19 cellular contexts compared by ENCODE assay signal in genomic region chr18:67705748-67706147, GRCh38.
A peak's percentile ranks its signal among the peaks of the same experiment; 100 is the strongest.
DNase-seq lines count a peak whose midpoint lies in the region; ATAC-seq, FAIRE-seq and TF ChIP-seq lines count a peak whose summit lies in the region.
"Had no signal": no experiment of that assay in that cellular context is flagged by ENCODE, and none has a peak within 500 bp of the region (broad histone marks: within the 10 kb centered on the region; RNA-seq: fewer than 3 reads in every experiment).

No MANE protein-coding gene starts in this region.

- TF ChIP-seq CTCF in bronchial epithelial cell (IDR thresholded peaks at IDR 0.05; ENCODE audit: insufficient read depth, low read length, severe bottlenecking) (peak; percentile 14), neural crest cell (conservative IDR thresholded peaks at IDR 0.05) (peak; percentile 25)

- no peak for FAIRE-seq in bronchial epithelial cell (lab: Jason Lieb, UNC)
- FAIRE-seq: urothelium cell line had no signal

- peaks cover 6% of the 10 kb centered on the region for H3K4me1 Mint-ChIP-seq in neural crest cell
- no peaks in the 10 kb centered on the region for H3K4me1 Mint-ChIP-seq in activated T-helper 17 cell treated with anti-CD3 and anti-CD28 coated beads, Interleukin-2, amount 50 U/mL, for 72 hours
- H3K4me1 Mint-ChIP-seq: CD14-positive monocyte; stimulated activated effector memory CD8-positive, alpha-beta T cell treated with anti-CD3 and anti-CD28 coated beads, Interleukin-12 subunit alpha, Interleukin-12 subunit beta, amount 100 ng/mL, for 72 hours had no signal

- H3K36me3 Mint-ChIP-seq in neural crest cell (ENCODE audit: low read depth): no peaks in the 10 kb centered on the region
- H3K36me3 Mint-ChIP-seq in activated T-helper 17 cell treated with anti-CD3 and anti-CD28 coated beads, Interleukin-2, amount 50 U/mL, for 72 hours (ENCODE audit: low read depth): no peaks in the 10 kb centered on the region
- H3K36me3 Mint-ChIP-seq: CD14-positive monocyte; stimulated activated effector memory CD8-positive, alpha-beta T cell treated with anti-CD3 and anti-CD28 coated beads, Interleukin-12 subunit alpha, Interleukin-12 subunit beta, amount 100 ng/mL, for 72 hours had no signal

- H3K27ac ChIP-seq in aorta (ENCODE audit: low read depth in 1 of 2, low read length in 2 of 2): no peak overlapping the region
- H3K27ac ChIP-seq: GM23248 had no signal

- WGBS in aorta, 2 donors: 95 to 97% methylated on average over 2 of the region's 2 CpGs

- intact Hi-C loops in aorta (cut with DNase I): no loop called here

- H3K4me1 ChIP-seq in aorta (ENCODE audit: control insufficient read depth in 1 of 2, insufficient read depth in 2 of 2, low read length in 2 of 2): no peaks in the 10 kb centered on the region

- ATAC-seq in activated T-helper 17 cell treated with anti-CD3 and anti-CD28 coated beads, Interleukin-2, amount 50 U/mL, for 72 hours (replicated peaks): no peak
- ATAC-seq in aorta (ENCODE audit: low FRiP score): no peak
- ATAC-seq: left ventricle myocardium superior; natural killer cell treated with Interleukin-12 subunit alpha and Interleukin-12 subunit beta and Interleukin-15 and Interleukin-18, amount 100 ng/mL, for 72 hours; stimulated activated effector memory CD8-positive, alpha-beta T cell treated with anti-CD3 and anti-CD28 coated beads, Interleukin-12 subunit alpha, Interleukin-12 subunit beta, amount 100 ng/mL, for 72 hours had no signal

- peak; percentile 2 for DNase-seq in ELF-1 (ENCODE audit: low read depth, low spot score)
- peak; percentile 1 for DNase-seq in Jurkat, Clone E6-1 (ENCODE audit: low read depth, low spot score)
- peak; percentile 33 for DNase-seq in bronchial epithelial cell (ENCODE audit: low read depth)
- no peak for DNase-seq in neural crest cell (ENCODE audit: low read depth, low spot score)
- DNase-seq in DMS79 treated with DMSO at 0.1 percent for 48 hours (lab: John Stamatoyannopoulos, UW): no peak
- DNase-seq in aorta: no peak
- DNase-seq: activated naive CD4-positive, alpha-beta T cell treated with Interleukin-2 at 50 U/mL for 16 hours; caudate nucleus; GDM1; GM23248; head of caudate nucleus; left ventricle myocardium superior; NCI-H1930; stimulated activated CD4-positive, alpha-beta T cell treated with anti-CD3 and anti-CD28 coated beads, Interleukin-4, amount 100 ng/mL, for 4 hours had no signal

- H3K9me3 ChIP-seq in aorta (ENCODE audit: control insufficient read depth, low read length): no peaks in the 10 kb centered on the region

- H3K4me3 ChIP-seq in Jurkat, Clone E6-1 (ENCODE audit: low read length): no peak overlapping the region
- H3K4me3 ChIP-seq in bronchial epithelial cell (ENCODE audit: low read depth, low read length) (no peak overlapping the region), aorta (ENCODE audit: low read length in 2 of 2) (no peak overlapping the region)
- H3K4me3 ChIP-seq: GM23248 had no signal

- H3K36me3 ChIP-seq in bronchial epithelial cell (ENCODE audit: control insufficient read depth, insufficient read depth, low read length) (no peaks in the 10 kb centered on the region), aorta (ENCODE audit: control insufficient read depth in 1 of 2, insufficient read depth in 2 of 2, low read length in 1 of 2) (no peaks in the 10 kb centered on the region)

- H3K27me3 ChIP-seq in bronchial epithelial cell (ENCODE audit: control insufficient read depth, insufficient read depth, low read length): no peaks in the 10 kb centered on the region
- no peaks in the 10 kb centered on the region for H3K27me3 ChIP-seq in aorta (ENCODE audit: control insufficient read depth in 1 of 2, insufficient read depth in 2 of 2, low read length in 1 of 2)

- H3K4me3 Mint-ChIP-seq in neural crest cell: no peak overlapping the region
- no peak overlapping the region for H3K4me3 Mint-ChIP-seq in activated T-helper 17 cell treated with anti-CD3 and anti-CD28 coated beads, Interleukin-2, amount 50 U/mL, for 72 hours
- H3K4me3 Mint-ChIP-seq: CD14-positive monocyte; natural killer cell treated with Interleukin-12 subunit alpha and Interleukin-12 subunit beta and Interleukin-15 and Interleukin-18, amount 100 ng/mL, for 72 hours; stimulated activated effector memory CD8-positive, alpha-beta T cell treated with anti-CD3 and anti-CD28 coated beads, Interleukin-12 subunit alpha, Interleukin-12 subunit beta, amount 100 ng/mL, for 72 hours had no signal

- H3K9me3 Mint-ChIP-seq in neural crest cell: peaks cover 1% of the 10 kb centered on the region
- H3K9me3 Mint-ChIP-seq in activated T-helper 17 cell treated with anti-CD3 and anti-CD28 coated beads, Interleukin-2, amount 50 U/mL, for 72 hours: no peaks in the 10 kb centered on the region
- H3K9me3 Mint-ChIP-seq: CD14-positive monocyte had no signal

- no peak overlapping the region for H3K27ac Mint-ChIP-seq in neural crest cell (ENCODE audit: unreplicated experiment)
- H3K27ac Mint-ChIP-seq in activated T-helper 17 cell treated with anti-CD3 and anti-CD28 coated beads, Interleukin-2, amount 50 U/mL, for 72 hours: no peak overlapping the region
- H3K27ac Mint-ChIP-seq: CD14-positive monocyte; natural killer cell treated with Interleukin-12 subunit alpha and Interleukin-12 subunit beta and Interleukin-15 and Interleukin-18, amount 100 ng/mL, for 72 hours; stimulated activated effector memory CD8-positive, alpha-beta T cell treated with anti-CD3 and anti-CD28 coated beads, Interleukin-12 subunit alpha, Interleukin-12 subunit beta, amount 100 ng/mL, for 72 hours had no signal

- no peaks in the 10 kb centered on the region for H3K27me3 Mint-ChIP-seq in neural crest cell (ENCODE audit: low read depth)
- H3K27me3 Mint-ChIP-seq in activated T-helper 17 cell treated with anti-CD3 and anti-CD28 coated beads, Interleukin-2, amount 50 U/mL, for 72 hours: peaks cover 4% of the 10 kb centered on the region
- H3K27me3 Mint-ChIP-seq: natural killer cell treated with Interleukin-12 subunit alpha and Interleukin-12 subunit beta and Interleukin-15 and Interleukin-18, amount 100 ng/mL, for 72 hours had no signal

Comparison
In these comparisons a context has a peak if more than half of its experiments do, and no peak if none do; other contexts are left out.
1. DNase-seq: peak in ELF-1 (single experiment), Jurkat, Clone E6-1 (single experiment) and bronchial epithelial cell (single experiment); none in neural crest cell (single experiment), DMS79 treated with DMSO at 0.1 percent for 48 hours (single experiment) and aorta (0 of 2).